ENCODE assay signal across 10 cellular contexts in genomic region chr10:71770255-71770654, GRCh38. TPM values are rescaled to one million over a fixed set of nuclear protein-coding genes. Genes with fewer than 3 reads are reported as not detected.
DNase-seq lines count a peak whose midpoint lies in the region; ATAC-seq and TF ChIP-seq lines count a peak whose summit lies in the region.
"Had no signal": no experiment of that assay in that cellular context is flagged by ENCODE, and none has a peak within 500 bp of the region (broad histone marks: within the 10 kb centered on the region; RNA-seq: fewer than 3 reads in every experiment).

No MANE protein-coding gene starts in this region.

- no peak overlapping the region for H3K4me3 ChIP-seq in ACC112 (ENCODE audit: low read depth, low read length)
- peak overlapping the region; percentile 91 for H3K4me3 ChIP-seq in naive thymus-derived CD4-positive, alpha-beta T cell (ENCODE audit: low read length)
- H3K4me3 ChIP-seq: SK-N-MC had no signal

- H3K27me3 ChIP-seq in ACC112 (ENCODE audit: insufficient read depth, low read length), result no peaks in the 10 kb centered on the region
- H3K27me3 ChIP-seq in naive thymus-derived CD4-positive, alpha-beta T cell (ENCODE audit: control insufficient read depth in 2 of 2, insufficient read depth in 2 of 2, low read length in 2 of 2), result no peaks in the 10 kb centered on the region

- no peak for ATAC-seq in central memory CD8-positive, alpha-beta T cell (replicated peaks; ENCODE audit: extremely low read depth, poor library complexity, severe bottlenecking)
- ATAC-seq in naive thymus-derived CD4-positive, alpha-beta T cell, result no peak
- ATAC-seq in HG02759 (IDR thresholded peaks at IDR 0.05; ENCODE audit: unreplicated experiment) (no peak), HG03439 (IDR thresholded peaks at IDR 0.05; ENCODE audit: unreplicated experiment) (no peak)

- in situ Hi-C loops in KBM-7 (cut with MboI; ENCODE audit: low pct_unique_long_range_greater_than_20kb, low sequenced_read_pairs), result no loop called here

- H3K36me3 Mint-ChIP-seq in central memory CD8-positive, alpha-beta T cell (ENCODE audit: insufficient read depth), result peaks cover 25% of the 10 kb centered on the region
- H3K36me3 Mint-ChIP-seq in naive thymus-derived CD4-positive, alpha-beta T cell, result peaks cover 6 to 41% (median 11%) of the 10 kb centered on the region in 5 donors
- H3K36me3 Mint-ChIP-seq in glutamatergic neuron (ENCODE audit: unreplicated experiment), result no peaks in the 10 kb centered on the region

- H3K36me3 ChIP-seq in ACC112 (ENCODE audit: insufficient read depth, low read length), result no peaks in the 10 kb centered on the region
- peaks cover 0 to 62% (median 11%) of the 10 kb centered on the region in 3 experiments for H3K36me3 ChIP-seq in naive thymus-derived CD4-positive, alpha-beta T cell (ENCODE audit: control insufficient read depth in 2 of 3, insufficient read depth in 3 of 3, low read length in 3 of 3)

- no peak overlapping the region for H2AFZ ChIP-seq in ACC112 (ENCODE audit: low read length, unreplicated experiment)

- H3K4me3 Mint-ChIP-seq in central memory CD8-positive, alpha-beta T cell, result peak overlapping the region; percentile 89
- peak overlapping the region; percentile 86 to 98 (median 95) for H3K4me3 Mint-ChIP-seq in naive thymus-derived CD4-positive, alpha-beta T cell
- no peak overlapping the region for H3K4me3 Mint-ChIP-seq in glutamatergic neuron (ENCODE audit: unreplicated experiment)

- H3K27me3 Mint-ChIP-seq in central memory CD8-positive, alpha-beta T cell, result no peaks in the 10 kb centered on the region
- H3K27me3 Mint-ChIP-seq in naive thymus-derived CD4-positive, alpha-beta T cell, result no peaks in the 10 kb centered on the region
- H3K27me3 Mint-ChIP-seq in glutamatergic neuron (ENCODE audit: unreplicated experiment), result peaks cover 5% of the 10 kb centered on the region

- intact Hi-C loops in naive thymus-derived CD4-positive, alpha-beta T cell (cut with micrococcal nuclease), result no loop called here

- H3K9me3 ChIP-seq in naive thymus-derived CD4-positive, alpha-beta T cell (ENCODE audit: control insufficient read depth in 2 of 3, low read length in 3 of 3), result no peaks in the 10 kb centered on the region

- peaks cover 77% of the 10 kb centered on the region for H3K4me1 Mint-ChIP-seq in central memory CD8-positive, alpha-beta T cell
- H3K4me1 Mint-ChIP-seq in naive thymus-derived CD4-positive, alpha-beta T cell, result peaks cover 58 to 84% (median 79%) of the 10 kb centered on the region in 7 donors
- peaks cover 7% of the 10 kb centered on the region for H3K4me1 Mint-ChIP-seq in glutamatergic neuron (ENCODE audit: low read depth, unreplicated experiment)

- peak overlapping the region; percentile 96 for H3K27ac ChIP-seq in ACC112 (ENCODE audit: low read depth, low read length)
- H3K27ac ChIP-seq in naive thymus-derived CD4-positive, alpha-beta T cell (ENCODE audit: low read depth, low read length), result peak overlapping the region; percentile 93
- H3K27ac ChIP-seq: SK-N-MC had no signal

- peak overlapping the region; percentile 77 for H3K27ac Mint-ChIP-seq in central memory CD8-positive, alpha-beta T cell (ENCODE audit: low read depth)
- H3K27ac Mint-ChIP-seq in naive thymus-derived CD4-positive, alpha-beta T cell, result peak overlapping the region; percentile 89 to 98 (median 93)
- H3K27ac Mint-ChIP-seq in glutamatergic neuron (ENCODE audit: unreplicated experiment), result no peak overlapping the region

- no peak for TF ChIP-seq CTCF in glutamatergic neuron (IDR thresholded peaks at IDR 0.05; ENCODE audit: partially characterized antibody, unreplicated experiment)

- POLR2A ChIA-PET in naive thymus-derived CD4-positive, alpha-beta T cell (lab: Charles Lee), result interaction anchor here (0.9 to 25.7 kb wide), 7 partner anchors 23 to 76 kb away, joined by 3 to 863 read pairs (median 12); partner anchors contain the start of gene C10orf105

- no peaks in the 10 kb centered on the region for H3K9me3 Mint-ChIP-seq in central memory CD8-positive, alpha-beta T cell
- peaks cover 0 to 5% (median 0%) of the 10 kb centered on the region in 11 donors for H3K9me3 Mint-ChIP-seq in naive thymus-derived CD4-positive, alpha-beta T cell
- no peaks in the 10 kb centered on the region for H3K9me3 Mint-ChIP-seq in glutamatergic neuron (ENCODE audit: unreplicated experiment)

- H3K79me2 ChIP-seq in ACC112 (ENCODE audit: control insufficient read depth, insufficient read depth, low read length, unreplicated experiment), result no peaks in the 10 kb centered on the region

- DNase-seq in MV-4-11 (lab: John Stamatoyannopoulos, UW) (peak; percentile 75), KBM-7 (no peak), glutamatergic neuron (no peak)
- DNase-seq in central memory CD8-positive, alpha-beta T cell (ENCODE audit: low spot score in 2 of 2), result no peak
- DNase-seq in naive thymus-derived CD4-positive, alpha-beta T cell, result no peak
- DNase-seq: DMS 273 treated with DMSO at 0.1 percent for 48 hours had no signal

- CTCF ChIA-PET in naive thymus-derived CD4-positive, alpha-beta T cell (lab: Charles Lee), result interaction anchor here (0.9 to 2.4 kb wide), 4 partner anchors 13 to 63 kb away, joined by 3 to 14 read pairs (median 3); no protein-coding TSS in a partner anchor

- peaks cover 78% of the 10 kb centered on the region for H3K4me1 ChIP-seq in ACC112 (ENCODE audit: control insufficient read depth, insufficient read depth, low read length, unreplicated experiment)
- peaks cover 70 to 74% of the 10 kb centered on the region in 2 donors for H3K4me1 ChIP-seq in naive thymus-derived CD4-positive, alpha-beta T cell (ENCODE audit: control insufficient read depth in 2 of 2, insufficient read depth in 2 of 2, low read length in 2 of 2)

RNA-seq across cellular contexts. Expression of gene VSIR, which starts 3.1 kb away (rescaled TPM):
- total RNA-seq in naive thymus-derived CD4-positive, alpha-beta T cell, result 100 to 1,000 TPM in 3 of 5 experiments, 10 to 100 TPM in 2; 91.1 to 271 (median 101) TPM
- 100 to 1,000 TPM; 220 to 300 TPM for polyA plus RNA-seq in naive thymus-derived CD4-positive, alpha-beta T cell
- total RNA-seq in glutamatergic neuron (ENCODE audit: unreplicated experiment), result 0.29 TPM

RNA-seq across cellular contexts. Expression of gene C10orf105, which starts 50.7 kb away (rescaled TPM):
- total RNA-seq in naive thymus-derived CD4-positive, alpha-beta T cell, result 1 to 10 TPM in 1 of 5 experiments, under 1 TPM in 4; 0.13 to 1.0 (median 0.19) TPM
- polyA plus RNA-seq in naive thymus-derived CD4-positive, alpha-beta T cell, result not detected
- total RNA-seq in glutamatergic neuron (ENCODE audit: unreplicated experiment), result not detected

Comparison
In these comparisons a context has a peak if more than half of its experiments do, and no peak if none do; other contexts are left out.
1. RNA of gene VSIR, which starts 3.1 kb away (total RNA-seq): 91.1 to 271 TPM in naive thymus-derived CD4-positive, alpha-beta T cell; 0.29 TPM in glutamatergic neuron (single experiment); every median in the first group is over 10 times any median in the second.